27 cellular contexts compared by ENCODE assay signal in genomic region chr14:97107070-97107469, GRCh38.
DNase-seq lines count a peak whose midpoint lies in the region; ATAC-seq, FAIRE-seq and TF ChIP-seq lines count a peak whose summit lies in the region.
"Had no signal": no experiment of that assay in that cellular context is flagged by ENCODE, and none has a peak within 500 bp of the region (broad histone marks: within the 10 kb centered on the region; RNA-seq: fewer than 3 reads in every experiment).

No MANE protein-coding gene starts in this region.

- no peak for TF ChIP-seq CTCF in RWPE2 (IDR thresholded peaks at IDR 0.05; ENCODE audit: poor library complexity, severe bottlenecking)

- no peaks in the 10 kb centered on the region for H3K27me3 ChIP-seq in RWPE2 (ENCODE audit: insufficient read depth, poor library complexity, severe bottlenecking)
- H3K27me3 ChIP-seq: transverse colon had no signal

- H3K27ac ChIP-seq in RWPE2 (ENCODE audit: poor library complexity, severe bottlenecking) = peak overlapping the region; percentile 54
- H3K27ac ChIP-seq: left lung, transverse colon had no signal

- no peaks in the 10 kb centered on the region for H3K9me3 ChIP-seq in RWPE2 (ENCODE audit: severe bottlenecking)
- H3K9me3 ChIP-seq: transverse colon had no signal

- DNase-seq in Daoy (ENCODE audit: low read depth) (peak; percentile 92), HT1080 (ENCODE audit: low read depth) (peak; percentile 95), RWPE2 (ENCODE audit: low spot score) (peak; percentile 77), urothelium cell line (ENCODE audit: low spot score) (peak; percentile 63), NCI-H2029 treated with DMSO at 0.1 percent for 48 hours (lab: John Stamatoyannopoulos, UW) (no peak)
- no peak for DNase-seq in activated CD4-positive, CD25-positive, alpha-beta regulatory T cell treated with anti-CD3 and anti-CD28 coated beads, Interleukin-2, amount 50 U/mL, for 72 hours
- DNase-seq: activated CD4-positive, alpha-beta T cell treated with anti-CD3 and anti-CD28 coated beads, Interleukin-2, amount 10 ng/mL, durations not matched to agents 24 days and 14 days; activated CD8-positive, alpha-beta memory T cell treated with anti-CD3 and anti-CD28 coated beads for 24 hours; activated effector memory CD4-positive, alpha-beta T cell treated with anti-CD3 and anti-CD28 coated beads, Interleukin-2, amount 50 U/mL, for 16 hours; activated naive CD8-positive, alpha-beta T cell treated with anti-CD3 and anti-CD28 coated beads for 36 hours; AML-193; aorta; CD4-positive, alpha-beta T cell; EL; islet precursor cell; left lung; mesenchymal stem cell; MV-4-11; NCI-H1436; NCI-H2081 treated with DMSO at 0.1 percent for 48 hours; NCI-H226; nephron progenitor cell; stimulated activated CD4-positive, alpha-beta T cell treated with anti-CD3 and anti-CD28 coated beads, Interleukin-4, amount 100 ng/mL, for 4 hours; transverse colon had no signal

- no peak overlapping the region for H3K4me3 ChIP-seq in RWPE2 (ENCODE audit: severe bottlenecking)
- H3K4me3 ChIP-seq: left lung, transverse colon had no signal

- H3K4me1 ChIP-seq in RWPE2 (ENCODE audit: insufficient read depth, poor library complexity, severe bottlenecking) = peaks cover 7% of the 10 kb centered on the region
- H3K4me1 ChIP-seq: left lung, transverse colon had no signal

- ATAC-seq in RWPE2 (ENCODE audit: low read depth) (peak; percentile 78), GM18498 (IDR thresholded peaks at IDR 0.05; ENCODE audit: unreplicated experiment) (no peak)
- ATAC-seq: HepG2, left lung had no signal

- FAIRE-seq in urothelium cell line (lab: Jason Lieb, UNC) = no peak
- FAIRE-seq: H1, HepG2 had no signal

- no peaks in the 10 kb centered on the region for H3K36me3 ChIP-seq in RWPE2 (ENCODE audit: low read depth)
- H3K36me3 ChIP-seq: left lung, transverse colon had no signal

Comparison
In these comparisons a context has a peak if more than half of its experiments do, and no peak if none do; other contexts are left out.
1. DNase-seq: peak in Daoy (single experiment), HT1080 (single experiment), RWPE2 (single experiment) and urothelium cell line (single experiment); none in activated CD4-positive, CD25-positive, alpha-beta regulatory T cell treated with anti-CD3 and anti-CD28 coated beads, Interleukin-2, amount 50 U/mL, for 72 hours (single experiment) and NCI-H2029 treated with DMSO at 0.1 percent for 48 hours (single experiment).